ENCODE assay signal across 29 cellular contexts in genomic region chr2:100801402-100801801, GRCh38. TPM values are rescaled to one million over a fixed set of nuclear protein-coding genes. Genes with fewer than 3 reads are reported as not detected.
DNase-seq lines count a peak whose midpoint lies in the region; ATAC-seq and TF ChIP-seq lines count a peak whose summit lies in the region.
"Had no signal": no experiment of that assay in that cellular context is flagged by ENCODE, and none has a peak within 500 bp of the region (broad histone marks: within the 10 kb centered on the region; RNA-seq: fewer than 3 reads in every experiment).

No MANE protein-coding gene starts in this region.

- TF ChIP-seq POLR2A in breast epithelium (IDR thresholded peaks at IDR 0.05) (no peak), ovary (IDR thresholded peaks at IDR 0.05) (no peak)

- dilution Hi-C loops in mammary epithelial cell (cut with HindIII; ENCODE audit: low sequenced_read_pairs), result no loop called here

- peak overlapping the region; percentile 71 for H3K9ac ChIP-seq in mammary epithelial cell (ENCODE audit: insufficient read depth, low read length)

- no peaks in the 10 kb centered on the region for H3K79me2 ChIP-seq in mammary epithelial cell (ENCODE audit: insufficient read depth, low read length)

- POLR2A ChIA-PET in MCF 10A (lab: Yijun Ruan, JAX), result interaction anchor here (0.7 to 2.1 kb wide), 7 partner anchors 11 to 71 kb away, joined by 3 to 11 read pairs (median 4); partner anchors contain the start of gene NPAS2

- H3K4me3 Mint-ChIP-seq in MCF 10A (ENCODE audit: unreplicated experiment) (no peak overlapping the region), mesothelial cell of epicardium (no peak overlapping the region)
- no peak overlapping the region for H3K4me3 Mint-ChIP-seq in stimulated activated effector memory CD8-positive, alpha-beta T cell treated with anti-CD3 and anti-CD28 coated beads, Interleukin-12 subunit alpha, Interleukin-12 subunit beta, amount 100 ng/mL, for 72 hours
- H3K4me3 Mint-ChIP-seq: activated T-cell treated with anti-CD3 and anti-CD28 coated beads, Interleukin-2, amount 50 U/mL, for 24 hours; endodermal cell; stimulated activated naive CD8-positive, alpha-beta T cell treated with anti-CD3 and anti-CD28 coated beads, Interleukin-15, Interleukin-2, amounts not matched to agents 100 ng/mL and 50 ng/mL, for 24 hours had no signal

- TF ChIP-seq CTCF in MCF 10A (IDR thresholded peaks at IDR 0.05; ENCODE audit: unreplicated experiment) (no peak), breast epithelium (IDR thresholded peaks at IDR 0.05) (no peak), mammary epithelial cell (conservative IDR thresholded peaks at IDR 0.05 in 1 of 2, IDR thresholded peaks at IDR 0.05 in 1 of 2; ENCODE audit: extremely low read depth in 1 of 2, insufficient read depth in 1 of 2, low read depth in 1 of 2, low read length in 2 of 2) (no peak), mesothelial cell of epicardium (IDR thresholded peaks at IDR 0.05; ENCODE audit: unreplicated experiment) (no peak), ovary (IDR thresholded peaks at IDR 0.05) (no peak), GM13976 (IDR thresholded peaks at IDR 0.05; ENCODE audit: borderline replicate concordance, control extremely low read depth, extremely low read depth, insufficient read depth, missing control alignments) (no peak)

- peak overlapping the region; percentile 36 for H3K27ac Mint-ChIP-seq in MCF 10A (ENCODE audit: low read depth, unreplicated experiment)
- H3K27ac Mint-ChIP-seq in mesothelial cell of epicardium, result peak overlapping the region; percentile 33
- H3K27ac Mint-ChIP-seq in stimulated activated effector memory CD8-positive, alpha-beta T cell treated with anti-CD3 and anti-CD28 coated beads, Interleukin-12 subunit alpha, Interleukin-12 subunit beta, amount 100 ng/mL, for 72 hours, result no peak overlapping the region
- H3K27ac Mint-ChIP-seq: activated T-cell treated with anti-CD3 and anti-CD28 coated beads, Interleukin-2, amount 50 U/mL, for 24 hours; endodermal cell; stimulated activated naive CD8-positive, alpha-beta T cell treated with anti-CD3 and anti-CD28 coated beads, Interleukin-15, Interleukin-2, amounts not matched to agents 100 ng/mL and 50 ng/mL, for 24 hours had no signal

- H3K36me3 ChIP-seq in breast epithelium (no peaks in the 10 kb centered on the region), mammary epithelial cell (ENCODE audit: insufficient read depth, low read length) (no peaks in the 10 kb centered on the region), ovary (no peaks in the 10 kb centered on the region)
- H3K36me3 ChIP-seq: adrenal gland, BE2C, cardiac muscle cell, spleen, transverse colon had no signal

- H3K4me3 ChIP-seq in breast epithelium (no peak overlapping the region), mammary epithelial cell (replicated peaks in 1 of 3; ENCODE audit: insufficient read depth in 1 of 3, low read depth in 2 of 3, low read length in 3 of 3) (no peak overlapping the region), ovary (no peak overlapping the region)
- H3K4me3 ChIP-seq: adrenal gland, cardiac muscle cell, lung, spleen, transverse colon had no signal

- ATAC-seq in stimulated activated effector memory CD8-positive, alpha-beta T cell treated with anti-CD3 and anti-CD28 coated beads, Interleukin-12 subunit alpha, Interleukin-12 subunit beta, amount 100 ng/mL, for 72 hours, result no peak
- ATAC-seq in HG02981 (IDR thresholded peaks at IDR 0.05; ENCODE audit: unreplicated experiment), result no peak

- no peaks in the 10 kb centered on the region for H4K20me1 ChIP-seq in mammary epithelial cell (ENCODE audit: insufficient read depth, low read length)

- no peaks in the 10 kb centered on the region for H3K9me3 Mint-ChIP-seq in MCF 10A (ENCODE audit: unreplicated experiment)
- H3K9me3 Mint-ChIP-seq in mesothelial cell of epicardium, result no peaks in the 10 kb centered on the region
- H3K9me3 Mint-ChIP-seq in stimulated activated effector memory CD8-positive, alpha-beta T cell treated with anti-CD3 and anti-CD28 coated beads, Interleukin-12 subunit alpha, Interleukin-12 subunit beta, amount 100 ng/mL, for 72 hours, result no peaks in the 10 kb centered on the region
- H3K9me3 Mint-ChIP-seq: activated T-cell treated with anti-CD3 and anti-CD28 coated beads, Interleukin-2, amount 50 U/mL, for 24 hours; endodermal cell; stimulated activated naive CD8-positive, alpha-beta T cell treated with anti-CD3 and anti-CD28 coated beads, Interleukin-15, Interleukin-2, amounts not matched to agents 100 ng/mL and 50 ng/mL, for 24 hours had no signal

- in situ Hi-C loops in mammary epithelial cell (cut with MboI; ENCODE audit: low sequenced_read_pairs in 2 of 2), result no loop called here
- in situ Hi-C loops in GM13976 (cut with MboI; ENCODE audit: low sequenced_read_pairs, unreplicated experiment), result no loop called here

- H3K27ac ChIP-seq in breast epithelium (peak overlapping the region in 1 of 2 donors; percentile 23), mammary epithelial cell (ENCODE audit: insufficient read depth, low read depth, low read length) (peak overlapping the region; percentile 95), ovary (no peak overlapping the region)
- H3K27ac ChIP-seq: 22Rv1, adrenal gland, cardiac muscle cell, spleen had no signal

- H3K27me3 ChIP-seq in breast epithelium, result no peaks in the 10 kb centered on the region
- no peaks in the 10 kb centered on the region for H3K27me3 ChIP-seq in mammary epithelial cell (ENCODE audit: insufficient read depth, low read length)
- no peaks in the 10 kb centered on the region for H3K27me3 ChIP-seq in ovary
- H3K27me3 ChIP-seq: adrenal gland, BE2C, spleen, transverse colon had no signal

- CTCF ChIA-PET in MCF 10A (lab: Yijun Ruan, JAX), result interaction anchor here (1.2 to 1.7 kb wide), 2 partner anchors 102 to 194 kb away, joined by 3 read pairs; no protein-coding TSS in a partner anchor
- CTCF ChIA-PET in mammary epithelial cell (lab: Charles Lee; ENCODE audit: low non-redundant PET), result no interaction called here

- H2AFZ ChIP-seq in mammary epithelial cell (ENCODE audit: low read depth, low read length), result peak overlapping the region; percentile 28

- TF ChIP-seq EP300 in ovary (IDR thresholded peaks at IDR 0.05), result no peak

- H3K4me1 Mint-ChIP-seq in MCF 10A (ENCODE audit: insufficient read depth, unreplicated experiment) (peaks cover 22% of the 10 kb centered on the region), mesothelial cell of epicardium (peaks cover 5% of the 10 kb centered on the region)
- no peaks in the 10 kb centered on the region for H3K4me1 Mint-ChIP-seq in stimulated activated effector memory CD8-positive, alpha-beta T cell treated with anti-CD3 and anti-CD28 coated beads, Interleukin-12 subunit alpha, Interleukin-12 subunit beta, amount 100 ng/mL, for 72 hours
- H3K4me1 Mint-ChIP-seq: endodermal cell had no signal

- no TSS peak for BruUV-seq in MCF 10A (replicated peaks; lab: Mats Ljungman, UMichigan)
- no TSS peak for BruUV-seq in mammary epithelial cell (replicated peaks; lab: Mats Ljungman, UMichigan)

- intact Hi-C loops in MCF 10A (cut with micrococcal nuclease), result no loop called here
- intact Hi-C loops in breast epithelium (cut with DNase I; ENCODE audit: low total_unique reads), result loop anchor here (10.0 kb wide), 1 partner anchor 47 kb away; no protein-coding TSS in a partner anchor
- intact Hi-C loops in mammary epithelial cell (cut with micrococcal nuclease), result loop anchor here (1.0 to 2.0 kb wide), 2 partner anchors 15 to 17 kb away; no protein-coding TSS in a partner anchor
- intact Hi-C loops in ovary (cut with DNase I), result no loop called here

- H3K4me1 ChIP-seq in breast epithelium, result peaks cover 0 to 6% of the 10 kb centered on the region in 2 donors
- H3K4me1 ChIP-seq in mammary epithelial cell (ENCODE audit: insufficient read depth, low read length), result peaks cover 34% of the 10 kb centered on the region
- H3K4me1 ChIP-seq in ovary (ENCODE audit: insufficient read depth), result no peaks in the 10 kb centered on the region
- H3K4me1 ChIP-seq: adrenal gland, BE2C, spleen had no signal

- no peaks in the 10 kb centered on the region for H3K36me3 Mint-ChIP-seq in MCF 10A (ENCODE audit: insufficient read depth, unreplicated experiment)
- no peaks in the 10 kb centered on the region for H3K36me3 Mint-ChIP-seq in mesothelial cell of epicardium
- H3K36me3 Mint-ChIP-seq in stimulated activated effector memory CD8-positive, alpha-beta T cell treated with anti-CD3 and anti-CD28 coated beads, Interleukin-12 subunit alpha, Interleukin-12 subunit beta, amount 100 ng/mL, for 72 hours, result no peaks in the 10 kb centered on the region

- WGBS in mammary epithelial cell (ENCODE audit: low coverage, missing lambda C conversion rate), result 15% methylated on average over 1 of the region's 1 CpG
- WGBS in ovary, 3 donors, result 81 to 94% (median 88%) methylated on average over 1 of the region's 1 CpG

- no peaks in the 10 kb centered on the region for H3K27me3 Mint-ChIP-seq in MCF 10A (ENCODE audit: insufficient read depth, unreplicated experiment)
- peaks cover 20% of the 10 kb centered on the region for H3K27me3 Mint-ChIP-seq in mesothelial cell of epicardium (ENCODE audit: low read depth)
- H3K27me3 Mint-ChIP-seq: activated T-cell treated with anti-CD3 and anti-CD28 coated beads, Interleukin-2, amount 50 U/mL, for 24 hours; stimulated activated naive CD8-positive, alpha-beta T cell treated with anti-CD3 and anti-CD28 coated beads, Interleukin-15, Interleukin-2, amounts not matched to agents 100 ng/mL and 50 ng/mL, for 24 hours had no signal

- peak overlapping the region; percentile 34 for H3K4me2 ChIP-seq in mammary epithelial cell (ENCODE audit: insufficient read depth, low read depth, low read length)

- DNase-seq in MCF 10A (ENCODE audit: unreplicated experiment), result no peak
- no peak for DNase-seq in breast epithelium (ENCODE audit: low spot score in 2 of 2)
- DNase-seq in mammary epithelial cell, result peak; percentile 40
- DNase-seq in mesothelial cell of epicardium (ENCODE audit: low spot score in 2 of 2, unreplicated experiment in 2 of 2), result no peak
- DNase-seq in ovary, result no peak
- no peak for DNase-seq in GM13976 (ENCODE audit: low spot score)
- DNase-seq in stimulated activated effector memory CD8-positive, alpha-beta T cell treated with anti-CD3 and anti-CD28 coated beads, Interleukin-12 subunit alpha, Interleukin-12 subunit beta, amount 100 ng/mL, for 72 hours (ENCODE audit: low spot score in 2 of 2), result no peak
- DNase-seq: activated CD4-positive, alpha-beta T cell treated with anti-CD3 and anti-CD28 coated beads for 1 hour; activated gamma-delta T cell treated with Interleukin-2 at 50 U/mL for 16 hours; activated T-cell treated with anti-CD3 and anti-CD28 coated beads, Interleukin-2, amount 50 U/mL, for 24 hours; adrenal gland; BE2C; cortex of kidney; endodermal cell; GF-D8; NCI-H1105 treated with DMSO at 0.1 percent for 48 hours; NCI-H2081 treated with DMSO at 0.1 percent for 48 hours; NCI-H446; OCI-M1; SHP77 treated with DMSO at 0.1 percent for 48 hours; spleen; stimulated activated CD4-positive, alpha-beta T cell treated with anti-CD3 and anti-CD28 coated beads, Interleukin-4, amount 100 ng/mL, for 24 hours; T-helper 1 cell; transverse colon had no signal

- H3K9me3 ChIP-seq in breast epithelium (no peaks in the 10 kb centered on the region), mammary epithelial cell (replicated peaks; ENCODE audit: insufficient read depth, low read length) (no peaks in the 10 kb centered on the region), ovary (no peaks in the 10 kb centered on the region)
- H3K9me3 ChIP-seq: adrenal gland, BE2C, spleen, transverse colon had no signal

RNA-seq across cellular contexts. Expression of gene NPAS2, which starts 18.5 kb away (rescaled TPM):
- total RNA-seq in MCF 10A (2022), result 12.3 and 16.4 TPM in 2 replicates
- 10 to 100 TPM in 2 of 3 donors, 1 to 10 TPM in 1; 6.2 to 42.3 (median 22.5) TPM for total RNA-seq in breast epithelium
- 100 to 1,000 TPM in 1 of 2 donors, 10 to 100 TPM in 1; 81.3 to 116 TPM for total RNA-seq in mammary epithelial cell
- polyA plus RNA-seq in mammary epithelial cell, result 50.5 TPM
- polyA minus RNA-seq in mammary epithelial cell, result 128 TPM
- 3.6 to 5.4 TPM (median 5.2 TPM) in 3 replicates for total RNA-seq in mesothelial cell of epicardium
- 10 to 100 TPM in 2 of 7 donors, 1 to 10 TPM in 5; 1.6 to 12.4 (median 7.3) TPM for total RNA-seq in ovary
- polyA plus RNA-seq in ovary, result 10 to 100 TPM in 1 of 2 donors, 1 to 10 TPM in 1; 4.6 to 20.6 TPM

Comparison
In these comparisons a context has a peak if more than half of its experiments do, and no peak if none do; other contexts are left out.
1. intact Hi-C loops: an anchor here in breast epithelium (10.0 kb wide) and mammary epithelial cell (1.0 to 2.0 kb wide); none called in MCF 10A and ovary.